14 cellular contexts compared by ENCODE assay signal in genomic region chr4:80422727-80423404, GRCh38.
DNase-seq lines count a peak whose midpoint lies in the region; ATAC-seq and TF ChIP-seq lines count a peak whose summit lies in the region.
"Had no signal": no experiment of that assay in that cellular context is flagged by ENCODE, and none has a peak within 500 bp of the region (broad histone marks: within the 10 kb centered on the region; RNA-seq: fewer than 3 reads in every experiment).

No MANE protein-coding gene starts in this region.

- no peaks in the 10 kb centered on the region for H3K27me3 ChIP-seq in CD8-positive, alpha-beta T cell (ENCODE audit: insufficient read depth, low read length)
- no peaks in the 10 kb centered on the region for H3K27me3 ChIP-seq in neuronal stem cell (ENCODE audit: control insufficient read depth in 3 of 3, insufficient read depth in 3 of 3, low read depth in 1 of 3, low read length in 3 of 3)
- H3K27me3 ChIP-seq in SK-N-SH (ENCODE audit: insufficient read depth): no peaks in the 10 kb centered on the region

- peak in 1 of 7 experiments; percentile 19 for DNase-seq in CD8-positive, alpha-beta T cell
- DNase-seq in activated CD8-positive, alpha-beta T cell treated with anti-CD3 and anti-CD28 coated beads, Interleukin-2, amount 10 ng/mL, durations not matched to agents 7 days and 5 days: peak; percentile 28
- DNase-seq in neuronal stem cell (ENCODE audit: low spot score): no peak
- DNase-seq in SK-N-SH: no peak
- DNase-seq in SIG-M5 treated with dmso at 0.1 percent for 504 hours (lab: John Stamatoyannopoulos, UW; ENCODE audit: unreplicated experiment): no peak
- DNase-seq: activated CD4-positive, alpha-beta T cell treated with anti-CD3 and anti-CD28 coated beads for 48 hours; activated effector memory CD4-positive, alpha-beta T cell treated with anti-CD3 and anti-CD28 coated beads, Interleukin-2, amount 50 U/mL, for 16 hours; DMS53; H7; stimulated activated CD4-positive, alpha-beta T cell treated with anti-CD3 and anti-CD28 coated beads, Interleukin-1b, Interleukin-23, amount 100 ng/mL, for 48 hours had no signal

- H3F3A ChIP-seq in SK-N-SH (replicated peaks; ENCODE audit: insufficient read depth): peaks cover 4% of the 10 kb centered on the region

- H4K91ac ChIP-seq in neuronal stem cell (ENCODE audit: low read depth, low read length, poor library complexity): no peak overlapping the region

- H3K4me2 ChIP-seq in neuronal stem cell (ENCODE audit: insufficient read depth, low read length, poor library complexity, severe bottlenecking) (no peak overlapping the region), SK-N-SH (no peak overlapping the region)

- no peaks in the 10 kb centered on the region for H3K36me3 ChIP-seq in CD8-positive, alpha-beta T cell (ENCODE audit: insufficient read depth, low read length)
- no peaks in the 10 kb centered on the region for H3K36me3 ChIP-seq in neuronal stem cell (replicated peaks in 1 of 2; ENCODE audit: control insufficient read depth in 2 of 2, insufficient read depth in 2 of 2, low read length in 2 of 2)
- H3K36me3 ChIP-seq in SK-N-SH (replicated peaks in 1 of 2; ENCODE audit: control insufficient read depth in 1 of 2, insufficient read depth in 2 of 2, low read length in 1 of 2): no peaks in the 10 kb centered on the region
- H3K36me3 ChIP-seq: prostate gland had no signal

- H3K4ac ChIP-seq in neuronal stem cell (ENCODE audit: low read length): no peak overlapping the region

- H2AFZ ChIP-seq in neuronal stem cell (ENCODE audit: low read length) (no peak overlapping the region), SK-N-SH (ENCODE audit: low read depth) (no peak overlapping the region)

- H4K20me1 ChIP-seq in SK-N-SH (ENCODE audit: insufficient read depth): no peaks in the 10 kb centered on the region

- no peak overlapping the region for H2BK15ac ChIP-seq in neuronal stem cell (ENCODE audit: low read length)

- no CpG with 5 or more reads among the region's 1 CpG for WGBS in neuronal stem cell (ENCODE audit: extremely low coverage in 2 of 2, insufficient read length in 2 of 2, insufficient replicate concordance in 1 of 2), 2 donors
- WGBS in SK-N-SH (ENCODE audit: low lambda C conversion rate): 25% methylated on average over 1 of the region's 1 CpG

- no peak for TF ChIP-seq CTCF in CD8-positive, alpha-beta T cell (IDR thresholded peaks at IDR 0.05)
- TF ChIP-seq CTCF in SK-N-SH (IDR thresholded peaks at IDR 0.05): no peak

- CTCF ChIA-PET in CD8-positive, alpha-beta T cell (lab: Charles Lee): interaction anchor here (1.2 kb wide), 1 partner anchor 567 kb away, joined by 4 read pairs; no protein-coding TSS in a partner anchor
- CTCF ChIA-PET in activated CD8-positive, alpha-beta T cell treated with anti-CD3 and anti-CD28 coated beads, Interleukin-2, amount 10 ng/mL, durations not matched to agents 7 days and 5 days (lab: Charles Lee): interaction anchor here (1.5 kb wide), 1 partner anchor 58 kb away, joined by 4 read pairs; no protein-coding TSS in a partner anchor
- CTCF ChIA-PET in SK-N-SH (lab: Yijun Ruan, JAX): interaction anchor here (0.6 kb wide), 1 partner anchor 444 kb away, joined by 3 read pairs; no protein-coding TSS in a partner anchor

- no peak overlapping the region for H3K18ac ChIP-seq in neuronal stem cell (ENCODE audit: low read length)

- H4K8ac ChIP-seq in neuronal stem cell (ENCODE audit: low read depth, low read length): no peak overlapping the region

- H3K4me3 Mint-ChIP-seq in CD8-positive, alpha-beta T cell: no peak overlapping the region
- no peak overlapping the region for H3K4me3 Mint-ChIP-seq in activated CD8-positive, alpha-beta T cell treated with anti-CD3 and anti-CD28 coated beads, Interleukin-2, amount 10 ng/mL, durations not matched to agents 7 days and 5 days

- no peak overlapping the region for H3K4me3 ChIP-seq in CD8-positive, alpha-beta T cell (ENCODE audit: low read depth, low read length)
- no peak overlapping the region for H3K4me3 ChIP-seq in neuronal stem cell (ENCODE audit: low read length in 2 of 2)
- H3K4me3 ChIP-seq in SK-N-SH (ENCODE audit: low read depth in 2 of 2, low read length in 1 of 2): no peak overlapping the region
- H3K4me3 ChIP-seq: prostate gland had no signal

- no peaks in the 10 kb centered on the region for H3K79me2 ChIP-seq in SK-N-SH (ENCODE audit: insufficient read depth)

- H3K9ac ChIP-seq in neuronal stem cell (ENCODE audit: low read depth, low read length, poor library complexity) (no peak overlapping the region), SK-N-SH (no peak overlapping the region)

- no peak overlapping the region for H3K27ac ChIP-seq in CD8-positive, alpha-beta T cell (ENCODE audit: low read depth, low read length)
- H3K27ac ChIP-seq in neuronal stem cell (replicated peaks; ENCODE audit: low read length) (no peak overlapping the region), SK-N-SH (ENCODE audit: low read depth in 2 of 2, low read length in 1 of 2) (no peak overlapping the region)
- H3K27ac ChIP-seq: prostate gland had no signal

- POLR2A ChIA-PET in CD8-positive, alpha-beta T cell (lab: Charles Lee): interaction anchor here (0.9 kb wide), 1 partner anchor 16 kb away, joined by 3 read pairs; no protein-coding TSS in a partner anchor
- POLR2A ChIA-PET in activated CD8-positive, alpha-beta T cell treated with anti-CD3 and anti-CD28 coated beads, Interleukin-2, amount 10 ng/mL, durations not matched to agents 7 days and 5 days (lab: Charles Lee): no interaction called here
- POLR2A ChIA-PET in SK-N-SH (lab: Yijun Ruan, JAX): no interaction called here

- intact Hi-C loops in CD8-positive, alpha-beta T cell (cut with DNase I, micrococcal nuclease): no loop called here

- no peak overlapping the region for H3K27ac Mint-ChIP-seq in CD8-positive, alpha-beta T cell
- no peak overlapping the region for H3K27ac Mint-ChIP-seq in activated CD8-positive, alpha-beta T cell treated with anti-CD3 and anti-CD28 coated beads, Interleukin-2, amount 10 ng/mL, durations not matched to agents 7 days and 5 days

- no peak for TF ChIP-seq RAD21 in SK-N-SH (IDR thresholded peaks at IDR 0.05; ENCODE audit: low read length)

- no peaks in the 10 kb centered on the region for H3K9me3 ChIP-seq in CD8-positive, alpha-beta T cell (ENCODE audit: low read length)
- no peaks in the 10 kb centered on the region for H3K9me3 ChIP-seq in neuronal stem cell (replicated peaks in 1 of 2; ENCODE audit: control insufficient read depth in 2 of 2, insufficient read depth in 1 of 2, low read depth in 1 of 2, low read length in 2 of 2)
- no peaks in the 10 kb centered on the region for H3K9me3 ChIP-seq in SK-N-SH
- H3K9me3 ChIP-seq: prostate gland had no signal

- no peaks in the 10 kb centered on the region; the same call in 1 of the 2 replicates for H3K9me2 ChIP-seq in SK-N-SH

- no peak overlapping the region for H2BK12ac ChIP-seq in neuronal stem cell (ENCODE audit: low read length)

- no peaks in the 10 kb centered on the region for H3K36me3 Mint-ChIP-seq in CD8-positive, alpha-beta T cell
- H3K36me3 Mint-ChIP-seq in activated CD8-positive, alpha-beta T cell treated with anti-CD3 and anti-CD28 coated beads, Interleukin-2, amount 10 ng/mL, durations not matched to agents 7 days and 5 days (ENCODE audit: low read depth): peaks cover 4% of the 10 kb centered on the region

- no peak for TF ChIP-seq EP300 in SK-N-SH (IDR thresholded peaks at IDR 0.05; ENCODE audit: borderline replicate concordance in 1 of 2, low read depth in 1 of 2, low read length in 1 of 2)

- H2BK5ac ChIP-seq in neuronal stem cell (ENCODE audit: low read length): no peak overlapping the region

- no peaks in the 10 kb centered on the region for H3K27me3 Mint-ChIP-seq in CD8-positive, alpha-beta T cell (ENCODE audit: low read depth)
- H3K27me3 Mint-ChIP-seq in activated CD8-positive, alpha-beta T cell treated with anti-CD3 and anti-CD28 coated beads, Interleukin-2, amount 10 ng/mL, durations not matched to agents 7 days and 5 days (ENCODE audit: low read depth): no peaks in the 10 kb centered on the region

- no peak overlapping the region for H2AK5ac ChIP-seq in neuronal stem cell (ENCODE audit: low read depth, low read length)

- no peak overlapping the region for H3K14ac ChIP-seq in neuronal stem cell (ENCODE audit: low read length)

- H3K4me1 Mint-ChIP-seq in CD8-positive, alpha-beta T cell (ENCODE audit: low read depth): peaks cover 18% of the 10 kb centered on the region
- peaks cover 17% of the 10 kb centered on the region for H3K4me1 Mint-ChIP-seq in activated CD8-positive, alpha-beta T cell treated with anti-CD3 and anti-CD28 coated beads, Interleukin-2, amount 10 ng/mL, durations not matched to agents 7 days and 5 days (ENCODE audit: low read depth)

- peaks cover 13% of the 10 kb centered on the region for H3K4me1 ChIP-seq in CD8-positive, alpha-beta T cell (ENCODE audit: insufficient read depth, low read length)
- H3K4me1 ChIP-seq in neuronal stem cell (ENCODE audit: control insufficient read depth in 2 of 2, insufficient read depth in 1 of 2, low read depth in 1 of 2, low read length in 2 of 2) (no peaks in the 10 kb centered on the region), SK-N-SH (ENCODE audit: control insufficient read depth in 1 of 2, insufficient read depth in 2 of 2, low read depth in 1 of 2, low read length in 1 of 2) (no peaks in the 10 kb centered on the region)
- H3K4me1 ChIP-seq: prostate gland had no signal

- no peak overlapping the region for H3K23ac ChIP-seq in neuronal stem cell (ENCODE audit: low read depth, low read length, poor library complexity)

- H3K9me3 Mint-ChIP-seq in CD8-positive, alpha-beta T cell: no peaks in the 10 kb centered on the region
- H3K9me3 Mint-ChIP-seq in activated CD8-positive, alpha-beta T cell treated with anti-CD3 and anti-CD28 coated beads, Interleukin-2, amount 10 ng/mL, durations not matched to agents 7 days and 5 days (ENCODE audit: insufficient read depth): no peaks in the 10 kb centered on the region

- no peaks in the 10 kb centered on the region for H3K79me1 ChIP-seq in neuronal stem cell (ENCODE audit: low read depth, low read length)

- H2BK120ac ChIP-seq in neuronal stem cell (ENCODE audit: low read depth, low read length): no peak overlapping the region

- peak; percentile 93 for ATAC-seq in CD8-positive, alpha-beta T cell
- ATAC-seq in GM19328 (IDR thresholded peaks at IDR 0.05; ENCODE audit: unreplicated experiment): peak; percentile 57
- peak; percentile 67 for ATAC-seq in HG03139 (IDR thresholded peaks at IDR 0.05; ENCODE audit: unreplicated experiment)
- ATAC-seq in activated CD8-positive, alpha-beta T cell treated with anti-CD3 and anti-CD28 coated beads, Interleukin-2, amount 10 ng/mL, durations not matched to agents 7 days and 5 days: peak; percentile 92
- ATAC-seq in HG02970 (IDR thresholded peaks at IDR 0.05; ENCODE audit: low FRiP score, unreplicated experiment): no peak

TF ChIP-seq in SK-N-SH, 30 proteins besides CTCF, POLR2A, EP300 and RAD21 (continues in another document):
- TF ChIP-seq JUND (IDR thresholded peaks at IDR 0.05) (no peak), NRF1 (IDR thresholded peaks at IDR 0.05; ENCODE audit: low read depth, low read length) (no peak)
